Comparison of ENCODE assay signal across 9 cellular contexts in the genomic region with DNA sequence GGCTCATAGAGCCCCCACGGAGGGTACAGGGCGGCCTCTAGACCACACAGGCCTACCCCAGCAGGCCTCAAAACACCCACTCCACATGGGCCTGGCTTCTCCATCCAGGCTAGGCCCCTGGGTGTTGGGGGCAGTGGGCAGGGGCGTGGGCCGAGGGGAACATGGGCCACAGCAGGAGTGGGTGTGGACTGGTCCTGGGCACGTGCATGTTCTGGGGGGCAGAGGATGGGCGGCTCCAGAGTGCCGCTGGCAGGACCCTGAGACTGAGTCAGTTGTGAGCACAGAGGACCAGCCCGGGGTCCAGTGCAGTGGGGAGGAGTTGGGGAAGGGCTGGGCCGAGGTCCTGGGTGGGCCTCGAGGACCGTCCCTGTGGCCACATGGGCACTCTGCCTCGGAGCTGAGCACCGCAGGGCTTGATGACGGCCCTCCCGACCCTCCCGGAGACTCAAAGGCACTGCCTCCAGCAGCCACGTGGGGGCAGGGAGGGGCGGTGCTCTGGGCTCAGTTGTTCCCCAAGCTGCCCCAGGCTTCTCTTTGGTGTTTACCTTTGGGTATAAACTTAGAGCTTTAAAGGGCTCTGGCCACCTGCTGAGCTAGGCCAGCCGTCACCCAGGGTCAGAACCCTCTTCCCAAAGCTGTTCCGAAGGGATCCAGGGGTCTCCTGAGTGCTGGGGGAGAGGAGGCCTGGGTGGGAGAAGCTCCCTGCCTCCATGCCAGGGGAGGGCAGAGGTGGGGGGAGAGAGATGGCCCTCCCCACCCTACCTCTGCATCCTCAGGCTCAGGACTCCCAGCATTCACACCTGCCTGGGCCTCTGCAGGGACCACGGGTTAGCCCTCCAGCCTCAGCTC.
A peak's percentile ranks its signal among the peaks of the same experiment; 100 is the strongest.
DNase-seq lines count a peak whose midpoint lies in the region; ATAC-seq and TF ChIP-seq lines count a peak whose summit lies in the region.
"Had no signal": no experiment of that assay in that cellular context is flagged by ENCODE, and none has a peak within 500 bp of the region (broad histone marks: within the 10 kb centered on the region; RNA-seq: fewer than 3 reads in every experiment).

No MANE protein-coding gene starts in this region.

- H3K27me3 ChIP-seq in right lobe of liver, result no peaks in the 10 kb centered on the region

- peak overlapping the region; percentile 65 for H3K27ac ChIP-seq in cingulate gyrus (ENCODE audit: low read depth, low read length)
- no peak overlapping the region for H3K27ac ChIP-seq in right lobe of liver

- no peak overlapping the region for H3K4me3 ChIP-seq in right lobe of liver

- peak; percentile 11 to 45 (median 25) for ATAC-seq in right lobe of liver
- peak; percentile 61 for ATAC-seq in stimulated activated memory B cell treated with anti-CD40 and anti-IgM and Interleukin-4, amounts not matched to agents 10 μg/mL and 1 μg/mL and 100 μg/mL, for 72 hours
- ATAC-seq in GM21529 (IDR thresholded peaks at IDR 0.05; ENCODE audit: unreplicated experiment), result no peak

- peak; percentile 18 to 28 (median 26) for TF ChIP-seq CTCF in right lobe of liver (IDR thresholded peaks at IDR 0.05)

- H3K4me3 Mint-ChIP-seq in stimulated activated memory B cell treated with anti-CD40 and anti-IgM and Interleukin-4, amounts not matched to agents 10 μg/mL and 1 μg/mL and 100 μg/mL, for 72 hours, result no peak overlapping the region
- H3K4me3 Mint-ChIP-seq: stimulated activated naive CD8-positive, alpha-beta T cell treated with anti-CD3 and anti-CD28 coated beads, Interleukin-15, Interleukin-2, amounts not matched to agents 100 ng/mL and 50 ng/mL, for 24 hours had no signal

- H3K36me3 ChIP-seq in right lobe of liver, result peaks cover 0 to 27% (median 12%) of the 10 kb centered on the region in 4 donors

- peaks cover 0 to 19% (median 2%) of the 10 kb centered on the region in 4 donors for H3K4me1 ChIP-seq in right lobe of liver

- H3K36me3 Mint-ChIP-seq in stimulated activated memory B cell treated with anti-CD40 and anti-IgM and Interleukin-4, amounts not matched to agents 10 μg/mL and 1 μg/mL and 100 μg/mL, for 72 hours, result peaks cover 20% of the 10 kb centered on the region

- 25% methylated on average over 3 of the region's 21 CpGs for WGBS in right lobe of liver (ENCODE audit: insufficient coverage, low coverage, low lambda C conversion rate, missing lambda C conversion rate)

- DNase-seq in DMS153 treated with DMSO at 0.1 percent for 48 hours (lab: John Stamatoyannopoulos, UW; ENCODE audit: unreplicated experiment) (peak; percentile 33), LoVo (ENCODE audit: low spot score) (peak; percentile 27), right lobe of liver (no peak), cerebellar nuclear complex (lab: John Stamatoyannopoulos, UW) (no peak)
- peak; percentile 31 for DNase-seq in activated CD4-positive, CD25-positive, alpha-beta regulatory T cell treated with anti-CD3 and anti-CD28 coated beads, Interleukin-2, amount 50 U/mL, for 16 hours (ENCODE audit: low read depth, low spot score)

- no peak for TF ChIP-seq POLR2A in right lobe of liver (IDR thresholded peaks at IDR 0.05)

- no peaks in the 10 kb centered on the region for H3K27me3 Mint-ChIP-seq in stimulated activated memory B cell treated with anti-CD40 and anti-IgM and Interleukin-4, amounts not matched to agents 10 μg/mL and 1 μg/mL and 100 μg/mL, for 72 hours
- H3K27me3 Mint-ChIP-seq: stimulated activated naive CD8-positive, alpha-beta T cell treated with anti-CD3 and anti-CD28 coated beads, Interleukin-15, Interleukin-2, amounts not matched to agents 100 ng/mL and 50 ng/mL, for 24 hours had no signal

- intact Hi-C loops in right lobe of liver (cut with DNase I), result loop anchor here in 1 of 2 donors (10.0 kb wide), 1 partner anchor 97 kb away; no protein-coding TSS in a partner anchor

- H3K27ac Mint-ChIP-seq in stimulated activated memory B cell treated with anti-CD40 and anti-IgM and Interleukin-4, amounts not matched to agents 10 μg/mL and 1 μg/mL and 100 μg/mL, for 72 hours, result peak overlapping the region; percentile 69

- H3K9me3 Mint-ChIP-seq in stimulated activated memory B cell treated with anti-CD40 and anti-IgM and Interleukin-4, amounts not matched to agents 10 μg/mL and 1 μg/mL and 100 μg/mL, for 72 hours, result no peaks in the 10 kb centered on the region
- H3K9me3 Mint-ChIP-seq: stimulated activated naive CD8-positive, alpha-beta T cell treated with anti-CD3 and anti-CD28 coated beads, Interleukin-15, Interleukin-2, amounts not matched to agents 100 ng/mL and 50 ng/mL, for 24 hours had no signal

- H3K4me1 Mint-ChIP-seq in stimulated activated memory B cell treated with anti-CD40 and anti-IgM and Interleukin-4, amounts not matched to agents 10 μg/mL and 1 μg/mL and 100 μg/mL, for 72 hours, result peaks cover 51% of the 10 kb centered on the region

- no peaks in the 10 kb centered on the region for H3K9me3 ChIP-seq in right lobe of liver

Comparison
In these comparisons a context has a peak if more than half of its experiments do, and no peak if none do; other contexts are left out.
1. DNase-seq: peak in DMS153 treated with DMSO at 0.1 percent for 48 hours (single experiment), LoVo (single experiment) and activated CD4-positive, CD25-positive, alpha-beta regulatory T cell treated with anti-CD3 and anti-CD28 coated beads, Interleukin-2, amount 50 U/mL, for 16 hours (single experiment); none in right lobe of liver (0 of 3) and cerebellar nuclear complex (0 of 2).